ENCODE assay signal across 1 cellular context in genomic region chr14:68823434-68824206, GRCh38.
TF ChIP-seq lines count a peak whose summit lies in the region.

No MANE protein-coding gene starts in this region.

TF ChIP-seq in H1, 55 proteins besides CTCF, POLR2A, EP300 and RAD21:
- no peak for TF ChIP-seq YY1 (IDR thresholded peaks at IDR 0.05; ENCODE audit: low read depth, low read length)
- TF ChIP-seq PHF8 (conservative IDR thresholded peaks at IDR 0.05; ENCODE audit: low read depth, low read length) = no peak
- TF ChIP-seq BACH1 (IDR thresholded peaks at IDR 0.05; ENCODE audit: low read length) = no peak
- no peak for TF ChIP-seq TAF7 (optimal IDR thresholded peaks at IDR 0.05; ENCODE audit: borderline replicate concordance, low read depth, low read length)
- TF ChIP-seq RBBP5 (IDR thresholded peaks at IDR 0.05; ENCODE audit: borderline replicate concordance, low read depth, low read length) = no peak
- no peak for TF ChIP-seq KDM5A (IDR thresholded peaks at IDR 0.05; ENCODE audit: low read length)
- no peak for TF ChIP-seq TBP (IDR thresholded peaks at IDR 0.05; ENCODE audit: low read depth, low read length)
- TF ChIP-seq RFX5 (IDR thresholded peaks at IDR 0.05; ENCODE audit: borderline replicate concordance, low read depth, low read length) = no peak
- TF ChIP-seq CEBPB (IDR thresholded peaks at IDR 0.05; ENCODE audit: low read depth, low read length) = no peak
- TF ChIP-seq CBX8 (IDR thresholded peaks at IDR 0.05; ENCODE audit: borderline replicate concordance, low read depth, low read length) = no peak
- no peak for TF ChIP-seq GABPA (IDR thresholded peaks at IDR 0.05; ENCODE audit: borderline replicate concordance, insufficient read depth, low read length)
- no peak for TF ChIP-seq SRF (IDR thresholded peaks at IDR 0.05; ENCODE audit: low read depth, low read length)
- no peak for TF ChIP-seq JUND (IDR thresholded peaks at IDR 0.05; ENCODE audit: low read length)
- TF ChIP-seq NANOG (IDR thresholded peaks at IDR 0.05; ENCODE audit: insufficient read depth, low read depth, low read length, poor library complexity, severe bottlenecking) = no peak
- no peak for TF ChIP-seq SIN3A (conservative IDR thresholded peaks at IDR 0.05 in 1 of 2, IDR thresholded peaks at IDR 0.05 in 1 of 2; ENCODE audit: low read depth in 1 of 2, low read length in 2 of 2)
- no peak for TF ChIP-seq RNF2 (IDR thresholded peaks at IDR 0.05; ENCODE audit: borderline replicate concordance, low read depth, low read length, missing control alignments, poor library complexity, severe bottlenecking)
- no peak for TF ChIP-seq ATF2 (IDR thresholded peaks at IDR 0.05; ENCODE audit: low read length)
- TF ChIP-seq CTBP2 (IDR thresholded peaks at IDR 0.05; ENCODE audit: borderline replicate concordance, insufficient read depth, insufficient read length, low read length) = no peak
